Comparison of ENCODE assay signal across 1 cellular context in genomic region chr17:71149607-71150006, GRCh38.
TF ChIP-seq lines count a peak whose summit lies in the region.

No MANE protein-coding gene starts in this region.

TF ChIP-seq in liver, 16 proteins besides CTCF, POLR2A, EP300 and RAD21 (continued from another document):
- TF ChIP-seq ZBTB33 (IDR thresholded peaks at IDR 0.05) (peak; percentile 49), YY1 (IDR thresholded peaks at IDR 0.05) (peak; percentile 34), RXRA (IDR thresholded peaks at IDR 0.05) (peak; percentile 17 to 35), TAF1 (conservative IDR thresholded peaks at IDR 0.05) (no peak), HNF4A (conservative IDR thresholded peaks at IDR 0.05) (peak; percentile 84), MAX (IDR thresholded peaks at IDR 0.05) (peak; percentile 34), FOXA1 (IDR thresholded peaks at IDR 0.05) (no peak), SP1 (IDR thresholded peaks at IDR 0.05) (peak; percentile 55)
- TF ChIP-seq, protein P1, sequence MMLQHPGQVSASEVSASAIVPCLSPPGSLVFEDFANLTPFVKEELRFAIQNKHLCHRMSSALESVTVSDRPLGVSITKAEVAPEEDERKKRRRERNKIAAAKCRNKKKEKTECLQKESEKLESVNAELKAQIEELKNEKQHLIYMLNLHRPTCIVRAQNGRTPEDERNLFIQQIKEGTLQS (IDR thresholded peaks at IDR 0.05): no peak
TF ChIP-seq in liver: peak in this region for 8.
